ENCODE assay signal across 8 cellular contexts in the genomic region with DNA sequence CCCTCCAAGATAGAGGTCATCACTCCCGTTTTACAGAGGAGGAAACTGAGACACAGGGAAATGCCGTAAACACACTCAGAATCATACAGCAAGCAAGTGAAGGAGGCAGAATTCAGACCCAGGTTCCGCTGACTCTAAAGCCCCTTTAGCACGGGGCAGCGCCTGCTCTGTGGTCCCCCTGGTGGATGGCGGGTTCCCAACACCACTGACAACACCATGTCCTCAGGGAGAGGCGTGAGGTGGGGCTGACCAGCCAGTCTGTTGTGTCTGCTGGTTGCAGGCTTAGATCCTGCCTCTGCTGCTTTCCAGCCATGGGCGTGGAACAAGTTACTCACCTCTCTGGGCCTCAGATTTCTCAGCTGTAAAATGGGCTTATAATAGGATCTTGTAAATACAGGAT.
DNase-seq lines count a peak whose midpoint lies in the region; ATAC-seq, FAIRE-seq and TF ChIP-seq lines count a peak whose summit lies in the region.

No MANE protein-coding gene starts in this region.

- H2AFZ ChIP-seq in DND-41 (ENCODE audit: low read depth, low read length) (no peak overlapping the region), GM12878 (ENCODE audit: control insufficient read depth, low read depth, low read length) (no peak overlapping the region)

- CTCF ChIA-PET in GM12878 (lab: Yijun Ruan, JAX) = no interaction called here

- no peak overlapping the region for H3K9ac ChIP-seq in DND-41 (ENCODE audit: low read depth, low read length)
- no peak overlapping the region for H3K9ac ChIP-seq in GM12878 (ENCODE audit: control insufficient read depth, insufficient read depth, low read length)

- H3K4me2 ChIP-seq in DND-41 (ENCODE audit: insufficient read depth, low read length) = no peak overlapping the region
- no peak overlapping the region for H3K4me2 ChIP-seq in GM12878 (ENCODE audit: control insufficient read depth, insufficient read depth)

- no peak for TF ChIP-seq POLR2A in GM12878 (IDR thresholded peaks at IDR 0.05; ENCODE audit: low read depth, low read length)

- no peak for TF ChIP-seq EP300 in GM12878 (IDR thresholded peaks at IDR 0.05; ENCODE audit: borderline replicate concordance in 1 of 2, control insufficient read depth in 1 of 2, low read depth in 2 of 2, low read length in 2 of 2)

- H3K4me1 ChIP-seq in DND-41 (ENCODE audit: insufficient read depth, low read length) = no peaks in the 10 kb centered on the region
- no peaks in the 10 kb centered on the region for H3K4me1 ChIP-seq in GM12878 (ENCODE audit: control insufficient read depth, insufficient read depth, low read length)
- no peaks in the 10 kb centered on the region for H3K4me1 ChIP-seq in lung (ENCODE audit: control insufficient read depth in 2 of 2, insufficient read depth in 2 of 2, low read length in 2 of 2)

- H3K4me3 ChIP-seq in DND-41 (ENCODE audit: low read depth in 1 of 2, low read length in 2 of 2) = no peak overlapping the region
- no peak overlapping the region for H3K4me3 ChIP-seq in GM12878
- no peak overlapping the region for H3K4me3 ChIP-seq in lung

- H4K20me1 ChIP-seq in DND-41 (ENCODE audit: insufficient read depth, low read length) (no peaks in the 10 kb centered on the region), GM12878 (ENCODE audit: control insufficient read depth, insufficient read depth) (no peaks in the 10 kb centered on the region)

- RAD21 ChIA-PET in GM12878 (lab: Charles Lee; ENCODE audit: unreplicated experiment) = no interaction called here

- FAIRE-seq in GM12878 (lab: Jason Lieb, UNC) = no peak

- no peaks in the 10 kb centered on the region for H3K36me3 ChIP-seq in DND-41 (ENCODE audit: insufficient read depth, low read length)
- no peaks in the 10 kb centered on the region for H3K36me3 ChIP-seq in GM12878 (ENCODE audit: control insufficient read depth in 2 of 2, insufficient read depth in 2 of 2, low read length in 1 of 2)
- no peaks in the 10 kb centered on the region for H3K36me3 ChIP-seq in lung (ENCODE audit: control insufficient read depth in 2 of 2, insufficient read depth in 2 of 2, low read length in 2 of 2)

- TF ChIP-seq RAD21 in GM12878 (IDR thresholded peaks at IDR 0.05; ENCODE audit: insufficient read depth, low read depth, low read length) = peak; percentile 6; the same call in 1 of the 2 replicates

- TF ChIP-seq CTCF in DND-41 (IDR thresholded peaks at IDR 0.05; ENCODE audit: borderline replicate concordance, extremely low read depth, low read length, poor library complexity, severe bottlenecking) (peak; percentile 55), GM12878 (IDR thresholded peaks at IDR 0.05 in 2 of 3, conservative IDR thresholded peaks at IDR 0.05 in 1 of 3; ENCODE audit: control insufficient read depth in 2 of 3, extremely low read depth in 1 of 3, insufficient read depth in 1 of 3, low read depth in 3 of 3, low read length in 3 of 3) (peak; percentile 22 to 42 (median 41); a peak in 4 of 6 replicates), lung (IDR thresholded peaks at IDR 0.05; ENCODE audit: control extremely low read depth, extremely low read depth) (peak; percentile 2)

- no TSS peak for BruUV-seq in GM12878 (replicated peaks; lab: Mats Ljungman, UMichigan)

- intact Hi-C loops in GM12878 (cut with micrococcal nuclease; ENCODE audit: unreplicated experiment) (loop anchor here (5.0 kb wide), 1 partner anchor 869 kb away; the partner anchor contains the start of gene PTPRU), sciatic nerve (cut with DNase I) (no loop called here)

- H3K79me2 ChIP-seq in DND-41 (ENCODE audit: insufficient read depth, low read length) (no peaks in the 10 kb centered on the region), GM12878 (ENCODE audit: control insufficient read depth, insufficient read depth, low read length) (no peaks in the 10 kb centered on the region)

- H3K27me3 ChIP-seq in DND-41 (ENCODE audit: insufficient read depth, low read length, poor library complexity) = peaks cover 8% of the 10 kb centered on the region
- H3K27me3 ChIP-seq in GM12878 (replicated peaks in 1 of 2; ENCODE audit: control insufficient read depth in 2 of 2, insufficient read depth in 2 of 2, low read length in 1 of 2) = peaks cover 2 to 11% of the 10 kb centered on the region in 2 experiments; a peak in 3 of 4 replicates
- no peaks in the 10 kb centered on the region for H3K27me3 ChIP-seq in lung (ENCODE audit: control insufficient read depth, insufficient read depth)

- DNase-seq in DND-41 = no peak
- peak; percentile 21 for DNase-seq in KBM-7
- DNase-seq in GM12878 (ENCODE audit: low read depth, low spot score) = no peak
- DNase-seq in lung (ENCODE audit: low spot score) = no peak
- DNase-seq in sciatic nerve (ENCODE audit: low spot score) = no peak

- H3K27ac ChIP-seq in DND-41 (ENCODE audit: low read length) (no peak overlapping the region), GM12878 (ENCODE audit: control insufficient read depth, insufficient read depth) (no peak overlapping the region), lung (ENCODE audit: low read depth in 1 of 2, low read length in 1 of 2) (no peak overlapping the region)

- in situ Hi-C loops in KBM-7 (cut with MboI; ENCODE audit: low pct_unique_long_range_greater_than_20kb, low sequenced_read_pairs) (loop anchor here (25.0 kb wide), 1 partner anchor 869 kb away; the partner anchor contains the start of genes MECR and PTPRU), GM12878 (cut with MboI) (no loop called here)

- POLR2A ChIA-PET in GM12878 (lab: Charles Lee) = no interaction called here

- WGBS in GM12878 (ENCODE audit: insufficient coverage, insufficient replicate concordance, low lambda C conversion rate, missing lambda C conversion rate) = 4% methylated on average over 8 of the region's 8 CpGs
- WGBS in lung, 2 donors = 26 to 35% methylated on average over 8 of the region's 8 CpGs

- SMC1A ChIA-PET in GM12878 (lab: Charles Lee; ENCODE audit: uncharacterized antibody, unreplicated experiment) = no interaction called here

- ATAC-seq in DND-41 (ENCODE audit: insufficient read depth, low read depth) = no peak
- ATAC-seq in GM12878 = peak; percentile 78
- no peak for ATAC-seq in lung (ENCODE audit: insufficient read depth, low FRiP score)
- no peak for ATAC-seq in sciatic nerve
- ATAC-seq in GM18502 (IDR thresholded peaks at IDR 0.05; ENCODE audit: poor library complexity, unreplicated experiment) = no peak
- ATAC-seq in GM18909 (IDR thresholded peaks at IDR 0.05; ENCODE audit: poor library complexity, unreplicated experiment) = no peak
- ATAC-seq in HG02588 (IDR thresholded peaks at IDR 0.05; ENCODE audit: unreplicated experiment) = no peak

- no peaks in the 10 kb centered on the region for H3K9me3 ChIP-seq in DND-41 (ENCODE audit: insufficient read depth, low read length, severe bottlenecking)
- no peaks in the 10 kb centered on the region for H3K9me3 ChIP-seq in GM12878 (replicated peaks; ENCODE audit: control insufficient read depth, insufficient read depth, low read length)
- H3K9me3 ChIP-seq in lung (ENCODE audit: control insufficient read depth in 2 of 2, insufficient read depth in 1 of 2, low read length in 1 of 2) = peaks cover 0 to 2% of the 10 kb centered on the region in 2 donors

TF ChIP-seq in GM12878, 131 proteins besides CTCF, POLR2A, EP300 and RAD21:
- TF ChIP-seq, protein P1, sequence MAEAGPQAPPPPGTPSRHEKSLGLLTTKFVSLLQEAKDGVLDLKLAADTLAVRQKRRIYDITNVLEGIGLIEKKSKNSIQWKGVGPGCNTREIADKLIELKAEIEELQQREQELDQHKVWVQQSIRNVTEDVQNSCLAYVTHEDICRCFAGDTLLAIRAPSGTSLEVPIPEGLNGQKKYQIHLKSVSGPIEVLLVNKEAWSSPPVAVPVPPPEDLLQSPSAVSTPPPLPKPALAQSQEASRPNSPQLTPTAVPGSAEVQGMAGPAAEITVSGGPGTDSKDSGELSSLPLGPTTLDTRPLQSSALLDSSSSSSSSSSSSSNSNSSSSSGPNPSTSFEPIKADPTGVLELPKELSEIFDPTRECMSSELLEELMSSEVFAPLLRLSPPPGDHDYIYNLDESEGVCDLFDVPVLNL (IDR thresholded peaks at IDR 0.05; ENCODE audit: low read depth, low read length) = no peak
- TF ChIP-seq SMC3 (IDR thresholded peaks at IDR 0.05; ENCODE audit: borderline replicate concordance, low read length) = peak; percentile 8; the same call in 1 of the 2 replicates
TF ChIP-seq in GM12878: peak in this region for 1.

Comparison
In these comparisons a context has a peak if more than half of its experiments do, and no peak if none do; other contexts are left out.
1. CTCF ChIP-seq: peak in every context shown above with its lines; median percentile 55 in DND-41; 41 in GM12878; 2 in lung.